In genomic region chr6:68044264-68044663, GRCh38 we compare ENCODE assay signal across 8 cellular contexts.
"Had no signal": no experiment of that assay in that cellular context is flagged by ENCODE, and none has a peak within 500 bp of the region (broad histone marks: within the 10 kb centered on the region; RNA-seq: fewer than 3 reads in every experiment).

No MANE protein-coding gene starts in this region.

- H3K9me3 ChIP-seq: HAP-1 had no signal

- H3K27ac Mint-ChIP-seq: HFFc6 had no signal

- H3K4me3 Mint-ChIP-seq: HFFc6 had no signal

- H3K9ac ChIP-seq: GM23248 had no signal

- H2AFZ ChIP-seq: GM23248 had no signal

- ATAC-seq: HCT116 had no signal

- DNase-seq: GM23248, GOT3, H7, HFFc6, IMR-90, KBM-7 had no signal

- H3K27ac ChIP-seq: GM23248 had no signal

- H3K36me3 ChIP-seq: HAP-1 had no signal

- H3K4me3 ChIP-seq: GM23248, HAP-1 had no signal
